1 cellular context compared by ENCODE assay signal in the genomic region with DNA sequence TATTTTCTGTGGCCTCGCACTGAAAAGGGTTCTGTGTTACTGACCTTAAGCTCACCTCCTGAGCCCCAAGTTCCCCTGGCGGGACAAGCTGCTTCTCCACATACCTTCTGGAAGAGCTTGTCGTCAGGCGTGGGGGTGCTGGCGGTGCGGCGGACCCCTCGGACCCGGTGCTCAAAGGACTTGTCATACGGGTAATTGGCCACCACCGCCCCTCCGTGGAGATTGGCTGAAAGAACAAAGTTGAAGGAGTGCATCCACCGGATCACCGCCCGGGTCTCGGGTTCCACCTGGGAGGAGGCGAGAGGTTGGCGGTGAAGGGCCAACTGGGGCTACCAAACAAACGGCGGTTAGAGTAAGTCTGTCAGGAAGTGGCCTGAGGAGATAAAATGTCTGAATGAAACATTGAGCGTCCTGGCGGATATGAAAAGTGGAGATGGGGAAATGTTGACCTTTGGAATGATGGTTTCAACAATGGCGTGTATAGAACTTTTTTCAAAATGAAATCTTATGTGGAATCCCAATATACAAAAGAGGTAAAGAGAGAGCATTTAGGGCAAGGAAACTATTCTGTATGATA.
TF ChIP-seq lines count a peak whose summit lies in the region.

No MANE protein-coding gene starts in this region.

TF ChIP-seq in GM23338, 12 proteins besides CTCF, POLR2A, EP300 and RAD21 (continued from another document):
- TF ChIP-seq, protein P1, sequence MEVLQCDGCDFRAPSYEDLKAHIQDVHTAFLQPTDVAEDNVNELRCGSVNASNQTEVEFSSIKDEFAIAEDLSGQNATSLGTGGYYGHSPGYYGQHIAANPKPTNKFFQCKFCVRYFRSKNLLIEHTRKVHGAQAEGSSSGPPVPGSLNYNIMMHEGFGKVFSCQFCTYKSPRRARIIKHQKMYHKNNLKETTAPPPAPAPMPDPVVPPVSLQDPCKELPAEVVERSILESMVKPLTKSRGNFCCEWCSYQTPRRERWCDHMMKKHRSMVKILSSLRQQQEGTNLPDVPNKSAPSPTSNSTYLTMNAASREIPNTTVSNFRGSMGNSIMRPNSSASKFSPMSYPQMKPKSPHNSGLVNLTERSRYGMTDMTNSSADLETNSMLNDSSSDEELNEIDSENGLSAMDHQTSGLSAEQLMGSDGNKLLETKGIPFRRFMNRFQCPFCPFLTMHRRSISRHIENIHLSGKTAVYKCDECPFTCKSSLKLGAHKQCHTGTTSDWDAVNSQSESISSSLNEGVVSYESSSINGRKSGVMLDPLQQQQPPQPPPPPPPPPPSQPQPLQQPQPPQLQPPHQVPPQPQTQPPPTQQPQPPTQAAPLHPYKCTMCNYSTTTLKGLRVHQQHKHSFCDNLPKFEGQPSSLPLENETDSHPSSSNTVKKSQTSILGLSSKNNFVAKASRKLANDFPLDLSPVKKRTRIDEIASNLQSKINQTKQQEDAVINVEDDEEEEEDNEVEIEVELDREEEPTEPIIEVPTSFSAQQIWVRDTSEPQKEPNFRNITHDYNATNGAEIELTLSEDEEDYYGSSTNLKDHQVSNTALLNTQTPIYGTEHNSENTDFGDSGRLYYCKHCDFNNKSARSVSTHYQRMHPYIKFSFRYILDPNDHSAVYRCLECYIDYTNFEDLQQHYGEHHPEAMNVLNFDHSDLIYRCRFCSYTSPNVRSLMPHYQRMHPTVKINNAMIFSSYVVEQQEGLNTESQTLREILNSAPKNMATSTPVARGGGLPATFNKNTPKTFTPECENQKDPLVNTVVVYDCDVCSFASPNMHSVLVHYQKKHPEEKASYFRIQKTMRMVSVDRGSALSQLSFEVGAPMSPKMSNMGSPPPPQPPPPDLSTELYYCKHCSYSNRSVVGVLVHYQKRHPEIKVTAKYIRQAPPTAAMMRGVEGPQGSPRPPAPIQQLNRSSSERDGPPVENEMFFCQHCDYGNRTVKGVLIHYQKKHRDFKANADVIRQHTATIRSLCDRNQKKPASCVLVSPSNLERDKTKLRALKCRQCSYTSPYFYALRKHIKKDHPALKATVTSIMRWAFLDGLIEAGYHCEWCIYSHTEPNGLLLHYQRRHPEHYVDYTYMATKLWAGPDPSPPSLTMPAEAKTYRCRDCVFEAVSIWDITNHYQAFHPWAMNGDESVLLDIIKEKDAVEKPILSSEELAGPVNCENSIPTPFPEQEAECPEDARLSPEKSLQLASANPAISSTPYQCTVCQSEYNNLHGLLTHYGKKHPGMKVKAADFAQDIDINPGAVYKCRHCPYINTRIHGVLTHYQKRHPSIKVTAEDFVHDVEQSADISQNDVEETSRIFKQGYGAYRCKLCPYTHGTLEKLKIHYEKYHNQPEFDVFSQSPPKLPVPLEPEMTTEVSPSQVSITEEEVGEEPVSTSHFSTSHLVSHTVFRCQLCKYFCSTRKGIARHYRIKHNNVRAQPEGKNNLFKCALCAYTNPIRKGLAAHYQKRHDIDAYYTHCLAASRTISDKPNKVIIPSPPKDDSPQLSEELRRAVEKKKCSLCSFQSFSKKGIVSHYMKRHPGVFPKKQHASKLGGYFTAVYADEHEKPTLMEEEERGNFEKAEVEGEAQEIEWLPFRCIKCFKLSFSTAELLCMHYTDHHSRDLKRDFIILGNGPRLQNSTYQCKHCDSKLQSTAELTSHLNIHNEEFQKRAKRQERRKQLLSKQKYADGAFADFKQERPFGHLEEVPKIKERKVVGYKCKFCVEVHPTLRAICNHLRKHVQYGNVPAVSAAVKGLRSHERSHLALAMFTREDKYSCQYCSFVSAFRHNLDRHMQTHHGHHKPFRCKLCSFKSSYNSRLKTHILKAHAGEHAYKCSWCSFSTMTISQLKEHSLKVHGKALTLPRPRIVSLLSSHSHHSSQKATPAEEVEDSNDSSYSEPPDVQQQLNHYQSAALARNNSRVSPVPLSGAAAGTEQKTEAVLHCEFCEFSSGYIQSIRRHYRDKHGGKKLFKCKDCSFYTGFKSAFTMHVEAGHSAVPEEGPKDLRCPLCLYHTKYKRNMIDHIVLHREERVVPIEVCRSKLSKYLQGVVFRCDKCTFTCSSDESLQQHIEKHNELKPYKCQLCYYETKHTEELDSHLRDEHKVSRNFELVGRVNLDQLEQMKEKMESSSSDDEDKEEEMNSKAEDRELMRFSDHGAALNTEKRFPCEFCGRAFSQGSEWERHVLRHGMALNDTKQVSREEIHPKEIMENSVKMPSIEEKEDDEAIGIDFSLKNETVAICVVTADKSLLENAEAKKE (CRISPR knock-in tag; IDR thresholded peaks at IDR 0.05), result no peak
- no peak for TF ChIP-seq ZNF114 (CRISPR knock-in tag; IDR thresholded peaks at IDR 0.05)
- TF ChIP-seq STAT1 (IDR thresholded peaks at IDR 0.05; ENCODE audit: unreplicated experiment), result no peak
- no peak for TF ChIP-seq POLR2AphosphoS5 (IDR thresholded peaks at IDR 0.05; ENCODE audit: low read depth)
- no peak for TF ChIP-seq EZH2 (IDR thresholded peaks at IDR 0.05; ENCODE audit: low read depth, unreplicated experiment)
- TF ChIP-seq JUNB (IDR thresholded peaks at IDR 0.05; ENCODE audit: unreplicated experiment), result no peak
- no peak for TF ChIP-seq NANOG (IDR thresholded peaks at IDR 0.05; ENCODE audit: borderline replicate concordance)
- TF ChIP-seq CREB1 (CRISPR knock-in tag; IDR thresholded peaks at IDR 0.05; ENCODE audit: low read depth), result no peak
